In the genomic region with DNA sequence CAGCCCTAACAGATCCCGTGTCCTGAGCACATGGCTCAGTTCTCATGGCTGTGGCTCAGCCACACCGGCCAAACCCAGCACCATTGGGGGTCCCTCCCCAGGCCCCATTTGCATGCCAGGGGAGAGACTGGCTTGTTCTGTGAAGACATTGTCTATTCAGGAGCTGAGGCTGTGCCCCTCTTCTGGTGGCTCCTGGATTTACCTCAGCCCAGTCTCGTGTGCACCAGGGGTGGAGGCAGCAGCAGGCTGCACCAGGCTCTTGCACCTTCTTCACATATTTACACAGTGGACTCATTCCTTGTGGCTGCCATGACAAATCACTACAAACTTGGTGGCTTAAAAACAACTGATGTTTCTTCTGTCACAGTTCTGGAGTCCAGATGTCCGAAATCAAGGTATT, we compare ENCODE assay signal across 19 cellular contexts.
DNase-seq lines count a peak whose midpoint lies in the region; ATAC-seq, FAIRE-seq and TF ChIP-seq lines count a peak whose summit lies in the region.
"Had no signal": no experiment of that assay in that cellular context is flagged by ENCODE, and none has a peak within 500 bp of the region (broad histone marks: within the 10 kb centered on the region; RNA-seq: fewer than 3 reads in every experiment).

No MANE protein-coding gene starts in this region.

- no peak overlapping the region for H2BK20ac ChIP-seq in IMR-90 (ENCODE audit: low read depth, low read length)

- H3K4ac ChIP-seq in IMR-90 (ENCODE audit: low read depth, low read length) = no peak overlapping the region

- peaks cover 2% of the 10 kb centered on the region; the same call in 1 of the 2 replicates for H3K9me1 ChIP-seq in IMR-90 (ENCODE audit: insufficient read depth, low read length)

- DNase-seq in ELR (ENCODE audit: low read depth) (peak; percentile 7), IMR-90 (no peak), pancreas (no peak), GM19239 (ENCODE audit: insufficient read length, low spot score) (no peak), HUDEP-2 (lab: John Stamatoyannopoulos, UW; ENCODE audit: unreplicated experiment in 76 of 76) (no peak)
- DNase-seq: DND-41; GDM1; NCI-H1105 treated with DMSO at 0.1 percent for 48 hours; NCI-H1694; NCI-H2107; NCI-H510A; NCI-H748 treated with DMSO at 0.1 percent for 48 hours; NK-92 treated with Interleukin-12 subunit alpha and Interleukin-12 subunit beta, amount 100 ng/mL, for 24 hours had no signal

- POLR2A ChIA-PET in IMR-90 (lab: Charles Lee; ENCODE audit: unreplicated experiment) = no interaction called here

- no peak overlapping the region for H2BK15ac ChIP-seq in IMR-90 (ENCODE audit: low read depth, low read length)

- no peak for TF ChIP-seq CTCF in IMR-90 (conservative IDR thresholded peaks at IDR 0.05; ENCODE audit: low read depth, low read length)
- TF ChIP-seq CTCF in pancreas (IDR thresholded peaks at IDR 0.05) = no peak

- TF ChIP-seq RAD21 in IMR-90 (IDR thresholded peaks at IDR 0.05; ENCODE audit: low read length) = no peak

- WGBS in IMR-90 (ENCODE audit: extremely low coverage in 2 of 2, insufficient read length in 1 of 2), 2 experiments = no CpG with 5 or more reads among the region's 4 CpGs
- 55 to 58% methylated on average over 4 of the region's 4 CpGs for WGBS in pancreas, 2 donors

- H4K5ac ChIP-seq in IMR-90 (ENCODE audit: low read depth, low read length) = no peak overlapping the region

- peak overlapping the region; percentile 57 for H2AK9ac ChIP-seq in IMR-90 (replicated peaks; ENCODE audit: low read depth, low read length, poor library complexity)

- H3K79me1 ChIP-seq in IMR-90 (ENCODE audit: low read depth in 1 of 2, low read length in 2 of 2) = no peaks in the 10 kb centered on the region

- no peak overlapping the region for H3K9ac ChIP-seq in IMR-90 (ENCODE audit: low read depth, low read length)

- H3K9me3 ChIP-seq in IMR-90 (ENCODE audit: control insufficient read depth, insufficient read depth, low read length) (no peaks in the 10 kb centered on the region), pancreas (no peaks in the 10 kb centered on the region)

- H3K14ac ChIP-seq in IMR-90 (replicated peaks; ENCODE audit: low read depth, low read length) = no peak overlapping the region

- H3K18ac ChIP-seq in IMR-90 (ENCODE audit: low read depth, low read length) = no peak overlapping the region

- no peak overlapping the region for H2AK5ac ChIP-seq in IMR-90 (ENCODE audit: low read depth, low read length)

- no peak overlapping the region for H4K91ac ChIP-seq in IMR-90 (ENCODE audit: insufficient read depth, low read depth, low read length)

- intact Hi-C loops in IMR-90 (cut with micrococcal nuclease) = loop anchor here (5.0 kb wide), 1 partner anchor 127 kb away; no protein-coding TSS in a partner anchor
- intact Hi-C loops in pancreas (cut with DNase I) = no loop called here

- H3K27me3 ChIP-seq in IMR-90 (ENCODE audit: control insufficient read depth, insufficient read depth, low read length) = no peaks in the 10 kb centered on the region
- no peaks in the 10 kb centered on the region for H3K27me3 ChIP-seq in pancreas

- H3K4me2 ChIP-seq in IMR-90 (ENCODE audit: low read depth, low read length) = no peak overlapping the region

- dilution Hi-C loops in IMR-90 (cut with HindIII; ENCODE audit: low sequenced_read_pairs, unreplicated experiment) = no loop called here

- H3K4me1 ChIP-seq in IMR-90 (ENCODE audit: control insufficient read depth, insufficient read depth, low read length) (peaks cover 9% of the 10 kb centered on the region), pancreas (peaks cover 36 to 41% (median 41%) of the 10 kb centered on the region in 3 donors)

- ATAC-seq in IMR-90 (ENCODE audit: low read depth) (no peak), esophagus mucosa (peak; percentile 21), pancreas (peak; percentile 3 to 37 (median 21)), HG02885 (IDR thresholded peaks at IDR 0.05; ENCODE audit: poor library complexity, unreplicated experiment) (no peak), GM19455 (IDR thresholded peaks at IDR 0.05; ENCODE audit: unreplicated experiment) (no peak)
- ATAC-seq: K562, Right ventricle myocardium inferior had no signal

- H2BK120ac ChIP-seq in IMR-90 (ENCODE audit: low read depth, low read length) = no peak overlapping the region

- H3K23ac ChIP-seq in IMR-90 (ENCODE audit: low read depth, low read length) = no peak overlapping the region

- H3K36me3 ChIP-seq in IMR-90 (ENCODE audit: control insufficient read depth, insufficient read depth, low read length) = no peaks in the 10 kb centered on the region
- no peaks in the 10 kb centered on the region for H3K36me3 ChIP-seq in pancreas

- H3K56ac ChIP-seq in IMR-90 (ENCODE audit: extremely low read depth, insufficient read depth, low read length) = no peak overlapping the region

- no peak overlapping the region for H3K4me3 ChIP-seq in IMR-90 (ENCODE audit: insufficient read depth, low read depth, low read length)
- no peak overlapping the region for H3K4me3 ChIP-seq in pancreas
- H3K4me3 ChIP-seq: K562 had no signal

- in situ Hi-C loops in IMR-90 (cut with MboI; ENCODE audit: low sequenced_read_pairs) = no loop called here

- no peak for TF ChIP-seq POLR2A in IMR-90 (IDR thresholded peaks at IDR 0.05; ENCODE audit: low read depth, low read length)

- no peak overlapping the region for H4K8ac ChIP-seq in IMR-90 (ENCODE audit: low read depth in 2 of 2, low read length in 2 of 2)

- no peaks in the 10 kb centered on the region for H4K20me1 ChIP-seq in IMR-90 (ENCODE audit: insufficient read depth, low read length)

- no peak overlapping the region for H2BK5ac ChIP-seq in IMR-90 (ENCODE audit: low read depth, low read length, poor library complexity, severe bottlenecking)

- no peak overlapping the region for H3K27ac ChIP-seq in IMR-90 (ENCODE audit: insufficient read depth, low read length)
- peak overlapping the region; percentile 22 to 68 (median 44) for H3K27ac ChIP-seq in pancreas

- BruUV-seq in IMR-90 (replicated peaks; lab: Mats Ljungman, UMichigan) = no TSS peak

- CTCF ChIA-PET in IMR-90 (lab: Yijun Ruan, JAX) = no interaction called here

- H2AFZ ChIP-seq in IMR-90 (replicated peaks; ENCODE audit: low read length, poor library complexity) = peak overlapping the region; percentile 46

- FAIRE-seq in pancreas (lab: Jason Lieb, UNC) (no peak), GM19239 (lab: Jason Lieb, UNC) (no peak)
- FAIRE-seq: K562, RCC 7860 had no signal

TF ChIP-seq in IMR-90, 13 proteins besides CTCF, POLR2A, EP300 and RAD21:
- TF ChIP-seq, protein P1, sequence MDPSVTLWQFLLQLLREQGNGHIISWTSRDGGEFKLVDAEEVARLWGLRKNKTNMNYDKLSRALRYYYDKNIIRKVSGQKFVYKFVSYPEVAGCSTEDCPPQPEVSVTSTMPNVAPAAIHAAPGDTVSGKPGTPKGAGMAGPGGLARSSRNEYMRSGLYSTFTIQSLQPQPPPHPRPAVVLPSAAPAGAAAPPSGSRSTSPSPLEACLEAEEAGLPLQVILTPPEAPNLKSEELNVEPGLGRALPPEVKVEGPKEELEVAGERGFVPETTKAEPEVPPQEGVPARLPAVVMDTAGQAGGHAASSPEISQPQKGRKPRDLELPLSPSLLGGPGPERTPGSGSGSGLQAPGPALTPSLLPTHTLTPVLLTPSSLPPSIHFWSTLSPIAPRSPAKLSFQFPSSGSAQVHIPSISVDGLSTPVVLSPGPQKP (IDR thresholded peaks at IDR 0.05; ENCODE audit: borderline replicate concordance, low read depth, low read length) = no peak
- no peak for TF ChIP-seq RFX5 (IDR thresholded peaks at IDR 0.05; ENCODE audit: low read depth, low read length)
- TF ChIP-seq, protein P2, sequence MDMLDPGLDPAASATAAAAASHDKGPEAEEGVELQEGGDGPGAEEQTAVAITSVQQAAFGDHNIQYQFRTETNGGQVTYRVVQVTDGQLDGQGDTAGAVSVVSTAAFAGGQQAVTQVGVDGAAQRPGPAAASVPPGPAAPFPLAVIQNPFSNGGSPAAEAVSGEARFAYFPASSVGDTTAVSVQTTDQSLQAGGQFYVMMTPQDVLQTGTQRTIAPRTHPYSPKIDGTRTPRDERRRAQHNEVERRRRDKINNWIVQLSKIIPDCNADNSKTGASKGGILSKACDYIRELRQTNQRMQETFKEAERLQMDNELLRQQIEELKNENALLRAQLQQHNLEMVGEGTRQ (IDR thresholded peaks at IDR 0.05; ENCODE audit: low read depth, low read length) = no peak
- no peak for TF ChIP-seq CHD1 (IDR thresholded peaks at IDR 0.05; ENCODE audit: low read depth, low read length)
- TF ChIP-seq RCOR1 (IDR thresholded peaks at IDR 0.05; ENCODE audit: insufficient replicate concordance, low read length) = no peak
- no peak for TF ChIP-seq MAFK (IDR thresholded peaks at IDR 0.05; ENCODE audit: low read depth, low read length)
- no peak for TF ChIP-seq SMC3 (IDR thresholded peaks at IDR 0.05; ENCODE audit: low read depth, low read length)
- no peak for TF ChIP-seq CEBPB (IDR thresholded peaks at IDR 0.05; ENCODE audit: low read depth, low read length)
- no peak for TF ChIP-seq NFE2L2 (IDR thresholded peaks at IDR 0.05; ENCODE audit: low read depth, low read length)

Comparison
In these comparisons a context has a peak if more than half of its experiments do, and no peak if none do; other contexts are left out.
1. ATAC-seq: peak in esophagus mucosa (single experiment) and pancreas (4 of 4); none in IMR-90 (single experiment), HG02885 (single experiment) and GM19455 (single experiment).